11 cellular contexts compared by ENCODE assay signal in the genomic region with DNA sequence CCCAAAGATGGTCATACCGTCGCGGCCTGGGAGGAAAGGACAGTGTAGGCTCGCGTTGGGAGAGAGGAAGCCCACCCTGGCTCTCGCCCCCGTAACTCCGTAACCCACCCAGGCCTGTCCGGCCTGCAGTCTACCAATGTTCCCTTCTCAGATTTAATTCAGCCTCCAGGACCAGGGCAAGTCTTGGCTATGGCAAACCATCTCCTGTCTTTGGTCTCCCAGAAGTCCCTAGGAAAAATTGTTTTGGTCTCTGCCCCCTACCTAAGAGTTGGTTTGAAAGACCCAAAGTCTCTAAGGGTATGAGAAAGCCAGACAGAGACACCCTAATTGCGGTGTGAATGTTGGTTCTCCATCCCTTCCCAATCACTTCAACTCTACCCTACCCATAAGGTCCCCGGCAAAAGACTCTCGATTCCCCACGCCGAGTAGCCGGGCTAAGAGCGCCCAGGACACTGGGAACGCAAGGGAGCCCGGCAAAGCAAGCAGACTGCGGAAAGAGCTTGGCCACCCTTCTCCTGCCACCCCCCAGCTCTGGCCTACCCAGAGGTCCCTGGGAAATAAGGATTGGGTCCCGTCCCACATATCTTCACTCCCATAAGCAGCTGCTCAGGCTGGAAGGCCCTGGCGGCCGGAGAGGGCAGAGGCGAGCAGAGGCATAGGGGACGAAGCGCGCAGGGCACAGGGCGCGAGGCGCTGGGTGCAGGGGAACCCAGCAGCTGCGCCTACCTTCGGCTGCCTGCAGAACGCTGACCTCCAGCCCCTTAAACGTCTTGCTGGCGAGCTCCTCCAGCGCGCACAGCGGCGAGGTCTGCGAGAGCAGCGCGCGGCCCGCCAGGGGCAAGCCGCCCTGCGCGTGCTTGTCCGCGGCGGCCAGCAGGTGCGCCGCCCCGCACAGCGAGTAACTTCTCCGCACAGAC. TPM values are rescaled to one million over a fixed set of nuclear protein-coding genes. Genes with fewer than 3 reads are reported as not detected.
DNase-seq lines count a peak whose midpoint lies in the region; TF ChIP-seq lines count a peak whose summit lies in the region.
"Had no signal": no experiment of that assay in that cellular context is flagged by ENCODE, and none has a peak within 500 bp of the region (broad histone marks: within the 10 kb centered on the region; RNA-seq: fewer than 3 reads in every experiment).

No MANE protein-coding gene starts in this region.

- peaks cover 53% of the 10 kb centered on the region for H3K4me1 ChIP-seq in CD8-positive, alpha-beta memory T cell (ENCODE audit: insufficient read depth, low read length)
- H3K4me1 ChIP-seq in ascending aorta: peaks cover 14 to 48% of the 10 kb centered on the region in 2 donors
- peaks cover 38% of the 10 kb centered on the region for H3K4me1 ChIP-seq in mesenchymal stem cell (ENCODE audit: control insufficient read depth, insufficient read depth, low read depth, low read length)

- DNase-seq in CD8-positive, alpha-beta memory T cell: no peak
- DNase-seq in ascending aorta (ENCODE audit: low spot score in 2 of 2): no peak
- no peak for DNase-seq in nephron progenitor cell
- DNase-seq in mesenchymal stem cell: no peak
- DNase-seq in NCI-H1930 (lab: John Stamatoyannopoulos, UW): no peak
- DNase-seq in stimulated activated CD4-positive, alpha-beta T cell treated with anti-CD3 and anti-CD28 coated beads, Interleukin-15, amount 100 ng/mL, for 24 hours: no peak
- DNase-seq: KBM-7, left colon, NCI-H524 treated with DMSO at 0.1 percent for 48 hours, testis had no signal

- peaks cover 0 to 3% (median 0%) of the 10 kb centered on the region in 5 donors for H3K9me3 Mint-ChIP-seq in CD8-positive, alpha-beta memory T cell
- H3K9me3 Mint-ChIP-seq in IgD-negative memory B cell (peaks cover 0 to 2% (median 0%) of the 10 kb centered on the region in 3 donors), nephron progenitor cell (peaks cover 4% of the 10 kb centered on the region)

- CTCF ChIA-PET in CD8-positive, alpha-beta memory T cell (lab: Charles Lee): interaction anchor here (1.4 to 2.4 kb wide), 2 partner anchors 13 to 14 kb away, joined by 5 to 7 read pairs; no protein-coding TSS in a partner anchor

- H2BK12ac ChIP-seq in mesenchymal stem cell (ENCODE audit: low read length in 2 of 2): no peak overlapping the region

- no peak overlapping the region for H3K4me2 ChIP-seq in mesenchymal stem cell (ENCODE audit: low read length, poor library complexity, severe bottlenecking)

- intact Hi-C loops in ascending aorta (cut with DNase I): no loop called here

- peak overlapping the region; percentile 67 to 88 (median 74) for H3K4me3 Mint-ChIP-seq in CD8-positive, alpha-beta memory T cell
- H3K4me3 Mint-ChIP-seq in IgD-negative memory B cell (peak overlapping the region; percentile 50 to 81 (median 74)), nephron progenitor cell (peak overlapping the region; percentile 67)

- no peak overlapping the region for H3K14ac ChIP-seq in mesenchymal stem cell (ENCODE audit: low read length in 2 of 2)

- H3K27me3 Mint-ChIP-seq in CD8-positive, alpha-beta memory T cell: peaks cover 62 to 76% of the 10 kb centered on the region in 2 donors
- H3K27me3 Mint-ChIP-seq in IgD-negative memory B cell: peaks cover 68% of the 10 kb centered on the region
- H3K27me3 Mint-ChIP-seq in nephron progenitor cell (ENCODE audit: low read depth, poor library complexity): peaks cover 99% of the 10 kb centered on the region

- no peak overlapping the region for H3K23ac ChIP-seq in mesenchymal stem cell (ENCODE audit: low read length in 2 of 2)

- H3K4me3 ChIP-seq in CD8-positive, alpha-beta memory T cell (ENCODE audit: low read length): no peak overlapping the region
- peak overlapping the region; percentile 3 to 43 for H3K4me3 ChIP-seq in ascending aorta
- H3K4me3 ChIP-seq in mesenchymal stem cell (ENCODE audit: insufficient read depth in 1 of 2, low read depth in 1 of 2, low read length in 2 of 2): no peak overlapping the region
- H3K4me3 ChIP-seq: testis had no signal

- H2BK120ac ChIP-seq in mesenchymal stem cell (ENCODE audit: low read depth, low read length): no peak overlapping the region

- peaks cover 0 to 3% (median 0%) of the 10 kb centered on the region in 3 donors for H3K36me3 Mint-ChIP-seq in CD8-positive, alpha-beta memory T cell
- H3K36me3 Mint-ChIP-seq in IgD-negative memory B cell (peaks cover 2% of the 10 kb centered on the region), nephron progenitor cell (ENCODE audit: low read depth) (no peaks in the 10 kb centered on the region)

- H3K18ac ChIP-seq in mesenchymal stem cell (ENCODE audit: low read depth in 1 of 2, low read length in 2 of 2): no peak overlapping the region

- H3K4ac ChIP-seq in mesenchymal stem cell (ENCODE audit: low read depth in 1 of 2, low read length in 2 of 2): no peak overlapping the region

- no peak overlapping the region for H4K91ac ChIP-seq in mesenchymal stem cell (ENCODE audit: low read length)

- 4% methylated on average over 53 of the region's 54 CpGs for WGBS in mesenchymal stem cell

- TF ChIP-seq CTCF in ascending aorta (IDR thresholded peaks at IDR 0.05): no peak
- no peak for TF ChIP-seq CTCF in nephron progenitor cell (IDR thresholded peaks at IDR 0.05)

- no peaks in the 10 kb centered on the region for H3K9me3 ChIP-seq in CD8-positive, alpha-beta memory T cell (ENCODE audit: low read length)
- no peaks in the 10 kb centered on the region for H3K9me3 ChIP-seq in ascending aorta
- H3K9me3 ChIP-seq in mesenchymal stem cell (ENCODE audit: control insufficient read depth, low read length): peaks cover 7% of the 10 kb centered on the region
- H3K9me3 ChIP-seq: testis had no signal

- H2AK5ac ChIP-seq in mesenchymal stem cell (ENCODE audit: low read length, severe bottlenecking): no peak overlapping the region

- no peak overlapping the region for H2AFZ ChIP-seq in mesenchymal stem cell (ENCODE audit: low read depth, low read length)

- H3K79me1 ChIP-seq in mesenchymal stem cell (replicated peaks; ENCODE audit: low read length, poor library complexity, severe bottlenecking): no peaks in the 10 kb centered on the region

- H2BK5ac ChIP-seq in mesenchymal stem cell (ENCODE audit: low read depth, low read length, poor library complexity, severe bottlenecking): no peak overlapping the region

- POLR2A ChIA-PET in CD8-positive, alpha-beta memory T cell (lab: Charles Lee): no interaction called here

- peaks cover 38 to 56% (median 39%) of the 10 kb centered on the region in 3 donors for H3K4me1 Mint-ChIP-seq in CD8-positive, alpha-beta memory T cell
- H3K4me1 Mint-ChIP-seq in IgD-negative memory B cell (peaks cover 16 to 23% (median 17%) of the 10 kb centered on the region in 3 donors), nephron progenitor cell (peaks cover 61% of the 10 kb centered on the region)

- H4K8ac ChIP-seq in mesenchymal stem cell (ENCODE audit: low read length): no peak overlapping the region

- H3K27ac ChIP-seq in CD8-positive, alpha-beta memory T cell (ENCODE audit: low read depth, low read length): no peak overlapping the region
- H3K27ac ChIP-seq in ascending aorta: no peak overlapping the region
- H3K27ac ChIP-seq in mesenchymal stem cell (ENCODE audit: low read length, poor library complexity, severe bottlenecking): no peak overlapping the region
- H3K27ac ChIP-seq: testis had no signal

- H3K9ac ChIP-seq in mesenchymal stem cell (ENCODE audit: low read length): no peak overlapping the region

- H3K36me3 ChIP-seq in CD8-positive, alpha-beta memory T cell (ENCODE audit: insufficient read depth, low read length): no peaks in the 10 kb centered on the region
- H3K36me3 ChIP-seq in ascending aorta (no peaks in the 10 kb centered on the region), mesenchymal stem cell (ENCODE audit: control insufficient read depth in 1 of 2, insufficient read depth in 2 of 2, low read depth in 1 of 2, low read length in 2 of 2) (no peaks in the 10 kb centered on the region)

- H3K27me3 ChIP-seq in CD8-positive, alpha-beta memory T cell (ENCODE audit: insufficient read depth, low read length, poor library complexity, severe bottlenecking): peaks cover 87% of the 10 kb centered on the region
- H3K27me3 ChIP-seq in ascending aorta (peaks cover 57% of the 10 kb centered on the region), mesenchymal stem cell (ENCODE audit: control insufficient read depth in 1 of 2, insufficient read depth in 1 of 2, low read length in 2 of 2) (peaks cover 88 to 93% of the 10 kb centered on the region in 2 experiments)

- H3K27ac Mint-ChIP-seq in CD8-positive, alpha-beta memory T cell: peak overlapping the region in 1 of 8 donors; percentile 50
- H3K27ac Mint-ChIP-seq in IgD-negative memory B cell: peak overlapping the region; percentile 88 to 93 (median 91)
- H3K27ac Mint-ChIP-seq in nephron progenitor cell: no peak overlapping the region

- H2BK15ac ChIP-seq in mesenchymal stem cell (ENCODE audit: low read depth, poor library complexity, severe bottlenecking): no peak overlapping the region

RNA-seq across cellular contexts. Expression of a gene that starts 1.2 kb away (rescaled TPM):
- not detected for total RNA-seq in CD8-positive, alpha-beta memory T cell
- not detected for polyA plus RNA-seq in CD8-positive, alpha-beta memory T cell
- not detected for polyA plus RNA-seq in IgD-negative memory B cell
- not detected for total RNA-seq in ascending aorta
- not detected for polyA plus RNA-seq in mesenchymal stem cell (2013, experiment 1 of 2)
- not detected for polyA plus RNA-seq in mesenchymal stem cell (2013, experiment 2 of 2)
- total RNA-seq: left colon had no signal

Comparison
In these comparisons a context has a peak if more than half of its experiments do, and no peak if none do; other contexts are left out.
1. H3K4me3 ChIP-seq: peak in ascending aorta (2 of 2); none in CD8-positive, alpha-beta memory T cell (single experiment) and mesenchymal stem cell (0 of 2).
2. Peak in every context shown above with its lines, with median percentiles within 50 percentile points of each other: H3K4me3 Mint-ChIP-seq.